ENCODE assay signal across 11 cellular contexts in the genomic region with DNA sequence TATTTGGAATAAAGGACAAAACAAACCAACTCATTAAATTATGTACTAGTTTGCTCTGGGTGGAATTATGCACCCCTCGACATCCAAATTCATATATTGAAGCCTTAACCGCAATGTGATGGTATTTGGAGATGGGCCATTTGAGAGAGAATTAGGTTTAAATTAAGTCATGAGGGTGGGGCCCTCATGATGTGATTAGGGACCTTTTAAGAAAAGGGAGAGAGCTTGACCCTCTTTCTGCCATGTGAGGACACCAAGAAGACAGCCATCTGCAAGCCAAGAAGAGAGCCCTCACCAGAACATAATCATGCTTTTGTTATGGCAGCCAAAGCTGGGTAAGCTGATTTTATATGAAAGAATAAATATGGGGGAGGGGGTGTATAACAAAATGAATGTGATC. TPM values are rescaled to one million over a fixed set of nuclear protein-coding genes. Genes with fewer than 3 reads are reported as not detected.
DNase-seq lines count a peak whose midpoint lies in the region; ATAC-seq, FAIRE-seq and TF ChIP-seq lines count a peak whose summit lies in the region.
"Had no signal": no experiment of that assay in that cellular context is flagged by ENCODE, and none has a peak within 500 bp of the region (broad histone marks: within the 10 kb centered on the region; RNA-seq: fewer than 3 reads in every experiment).

No MANE protein-coding gene starts in this region.

- no peak for DNase-seq in HCT116 (ENCODE audit: low read depth, low spot score)
- DNase-seq in activated T-helper 2 cell treated with anti-CD3 and anti-CD28 coated beads, Interferon-gamma antibody, Interleukin-2, Interleukin-4, amounts not matched to agents 10 μg/mL and 5 μg/mL and 100 μg/mL, durations not matched to agents 14 hours and 24 hours and 36 hours (ENCODE audit: low spot score), result no peak
- no peak for DNase-seq in memory B cell (ENCODE audit: low spot score in 2 of 2)
- DNase-seq in small intestine, result no peak
- DNase-seq: effector memory CD4-positive, alpha-beta T cell; left ventricle myocardium inferior; NCI-H526 treated with DMSO at 0.1 percent for 48 hours had no signal

- no TSS peak for BruUV-seq in HCT116 (replicated peaks; lab: Mats Ljungman, UMichigan)

- H3K9me3 Mint-ChIP-seq in activated T-helper 2 cell treated with anti-CD3 and anti-CD28 coated beads, Interferon-gamma antibody, Interleukin-2, Interleukin-4, amounts not matched to agents 10 μg/mL and 5 μg/mL and 100 μg/mL, durations not matched to agents 14 hours and 24 hours and 36 hours, result no peaks in the 10 kb centered on the region
- H3K9me3 Mint-ChIP-seq in memory B cell, result no peaks in the 10 kb centered on the region

- 90 to 98% (median 90%) methylated on average over 2 of the region's 2 CpGs for WGBS in small intestine, 3 donors

- no peaks in the 10 kb centered on the region for H3K9me2 ChIP-seq in HCT116 (ENCODE audit: insufficient read depth)

- H3K27ac ChIP-seq in BLaER1 (no peak overlapping the region), HCT116 (ENCODE audit: low read depth, low read length) (no peak overlapping the region), small intestine (ENCODE audit: low read depth in 1 of 2, low read length in 1 of 2) (no peak overlapping the region)
- H3K27ac ChIP-seq: left ventricle myocardium inferior had no signal

- CTCF ChIA-PET in HCT116 (lab: Charles Lee), result interaction anchor here (1.0 kb wide), 1 partner anchor 155 kb away, joined by 3 read pairs; no protein-coding TSS in a partner anchor

- no peak for TF ChIP-seq CTCF in HCT116 (IDR thresholded peaks at IDR 0.05 in 2 of 3, conservative IDR thresholded peaks at IDR 0.05 in 1 of 3; ENCODE audit: borderline replicate concordance in 1 of 3, insufficient read depth in 1 of 3, low read depth in 2 of 3, low read length in 2 of 3)

- intact Hi-C loops in HCT116 (cut with micrococcal nuclease), result no loop called here
- intact Hi-C loops in activated T-helper 2 cell treated with anti-CD3 and anti-CD28 coated beads, Interferon-gamma antibody, Interleukin-2, Interleukin-4, amounts not matched to agents 10 μg/mL and 5 μg/mL and 100 μg/mL, durations not matched to agents 14 hours and 24 hours and 36 hours (cut with micrococcal nuclease), result loop anchor here (1.0 to 10.0 kb wide), 7 partner anchors 16 to 1553 kb away; partner anchors contain the start of gene DNAJA2

- H3K4me3 ChIP-seq in BLaER1 (peak overlapping the region; percentile 98), HCT116 (replicated peaks in 1 of 2; ENCODE audit: low read depth in 1 of 2, low read length in 2 of 2) (no peak overlapping the region), small intestine (ENCODE audit: low read depth in 1 of 2, low read length in 2 of 2) (no peak overlapping the region)

- peak overlapping the region; percentile 98 for H3K4me3 Mint-ChIP-seq in activated T-helper 2 cell treated with anti-CD3 and anti-CD28 coated beads, Interferon-gamma antibody, Interleukin-2, Interleukin-4, amounts not matched to agents 10 μg/mL and 5 μg/mL and 100 μg/mL, durations not matched to agents 14 hours and 24 hours and 36 hours (ENCODE audit: low read depth)
- H3K4me3 Mint-ChIP-seq in memory B cell, result peak overlapping the region; percentile 67

- peak overlapping the region; percentile 98 for H3K9ac ChIP-seq in BLaER1
- no peak overlapping the region for H3K9ac ChIP-seq in HCT116 (ENCODE audit: low read length)

- peak overlapping the region; percentile 99 for H3K27ac Mint-ChIP-seq in activated T-helper 2 cell treated with anti-CD3 and anti-CD28 coated beads, Interferon-gamma antibody, Interleukin-2, Interleukin-4, amounts not matched to agents 10 μg/mL and 5 μg/mL and 100 μg/mL, durations not matched to agents 14 hours and 24 hours and 36 hours
- peak overlapping the region; percentile 51 for H3K27ac Mint-ChIP-seq in memory B cell

- no peak overlapping the region for H2AFZ ChIP-seq in HCT116 (ENCODE audit: low read depth, low read length, poor library complexity, severe bottlenecking)

- H4K20me1 ChIP-seq in BLaER1 (peaks cover 33% of the 10 kb centered on the region), HCT116 (ENCODE audit: insufficient read depth) (no peaks in the 10 kb centered on the region)

- H3K27me3 Mint-ChIP-seq in activated T-helper 2 cell treated with anti-CD3 and anti-CD28 coated beads, Interferon-gamma antibody, Interleukin-2, Interleukin-4, amounts not matched to agents 10 μg/mL and 5 μg/mL and 100 μg/mL, durations not matched to agents 14 hours and 24 hours and 36 hours (ENCODE audit: low read depth), result peaks cover 8% of the 10 kb centered on the region
- no peaks in the 10 kb centered on the region for H3K27me3 Mint-ChIP-seq in memory B cell

- H3K4me1 ChIP-seq in BLaER1 (peaks cover 35% of the 10 kb centered on the region), HCT116 (ENCODE audit: control insufficient read depth in 1 of 2, insufficient read depth in 2 of 2, low read length in 2 of 2) (peaks cover 3 to 14% of the 10 kb centered on the region in 2 experiments; a peak in 3 of 4 replicates), small intestine (ENCODE audit: control insufficient read depth in 2 of 2, insufficient read depth in 1 of 2, low read depth in 1 of 2, low read length in 1 of 2) (peaks cover 0 to 4% of the 10 kb centered on the region in 2 donors)

- ATAC-seq in HCT116, result no peak
- ATAC-seq in memory B cell (ENCODE audit: low read depth), result no peak
- ATAC-seq in GM18505 (IDR thresholded peaks at IDR 0.05; ENCODE audit: unreplicated experiment), result no peak
- ATAC-seq in GM21360 (IDR thresholded peaks at IDR 0.05; ENCODE audit: unreplicated experiment), result no peak
- no peak for ATAC-seq in HG03025 (IDR thresholded peaks at IDR 0.05; ENCODE audit: low FRiP score, unreplicated experiment)

- peaks cover 38% of the 10 kb centered on the region for H3K4me1 Mint-ChIP-seq in activated T-helper 2 cell treated with anti-CD3 and anti-CD28 coated beads, Interferon-gamma antibody, Interleukin-2, Interleukin-4, amounts not matched to agents 10 μg/mL and 5 μg/mL and 100 μg/mL, durations not matched to agents 14 hours and 24 hours and 36 hours (ENCODE audit: low read depth)
- peaks cover 18% of the 10 kb centered on the region for H3K4me1 Mint-ChIP-seq in memory B cell

- POLR2A ChIA-PET in HCT116 (lab: Charles Lee), result no interaction called here

- peaks cover 64% of the 10 kb centered on the region for H3K79me2 ChIP-seq in HCT116 (ENCODE audit: insufficient read depth, low read length)

- 0 out of 2 replicates have a peak, but pooled peaks cover 3% of the 10 kb centered on the region for H3K9me3 ChIP-seq in BLaER1
- H3K9me3 ChIP-seq in HCT116 (ENCODE audit: control insufficient read depth in 1 of 2, insufficient read depth in 1 of 2, low read depth in 1 of 2, low read length in 2 of 2), result no peaks in the 10 kb centered on the region
- no peaks in the 10 kb centered on the region for H3K9me3 ChIP-seq in small intestine (ENCODE audit: control insufficient read depth, low read depth)
- H3K9me3 ChIP-seq: left ventricle myocardium inferior had no signal

- TF ChIP-seq POLR2A in HCT116 (IDR thresholded peaks at IDR 0.05; ENCODE audit: borderline replicate concordance, extremely low read depth, insufficient read depth, insufficient read length), result no peak
- no peak for TF ChIP-seq POLR2A in GM18505 (IDR thresholded peaks at IDR 0.05; ENCODE audit: borderline replicate concordance, extremely low read depth, insufficient read depth, insufficient read length)

- peak overlapping the region; percentile 75 for H3K4me2 ChIP-seq in BLaER1
- H3K4me2 ChIP-seq in HCT116 (ENCODE audit: low read length), result peak overlapping the region; percentile 84

- RAD21 ChIA-PET in HCT116 (lab: Charles Lee; ENCODE audit: low non-redundant PET in 1 of 2, low total read pairs in 2 of 2, uncharacterized antibody in 2 of 2, unreplicated experiment in 2 of 2), result no interaction called here

- H3K36me3 ChIP-seq in BLaER1 (peaks cover under 1% of the 10 kb centered on the region; the same call in 1 of the 2 replicates), HCT116 (ENCODE audit: control insufficient read depth in 1 of 2, insufficient read depth in 2 of 2, low read length in 2 of 2) (no peaks in the 10 kb centered on the region), small intestine (ENCODE audit: control insufficient read depth in 2 of 2, insufficient read depth in 2 of 2, low read length in 2 of 2) (no peaks in the 10 kb centered on the region)
- H3K36me3 ChIP-seq: left ventricle myocardium inferior had no signal

- peaks cover 21% of the 10 kb centered on the region for H3K36me3 Mint-ChIP-seq in activated T-helper 2 cell treated with anti-CD3 and anti-CD28 coated beads, Interferon-gamma antibody, Interleukin-2, Interleukin-4, amounts not matched to agents 10 μg/mL and 5 μg/mL and 100 μg/mL, durations not matched to agents 14 hours and 24 hours and 36 hours (ENCODE audit: low read depth)
- H3K36me3 Mint-ChIP-seq in memory B cell, result peaks cover 5% of the 10 kb centered on the region

- no peak for TF ChIP-seq RAD21 in HCT116 (IDR thresholded peaks at IDR 0.05; ENCODE audit: low read depth)

- FAIRE-seq in small intestine (lab: Jason Lieb, UNC), result no peak

- H3K27me3 ChIP-seq in BLaER1, result no peaks in the 10 kb centered on the region
- no peaks in the 10 kb centered on the region for H3K27me3 ChIP-seq in HCT116 (ENCODE audit: insufficient read depth, low read length)
- H3K27me3 ChIP-seq in small intestine (ENCODE audit: control insufficient read depth in 2 of 2, insufficient read depth in 2 of 2, low read length in 2 of 2), result no peaks in the 10 kb centered on the region

TF ChIP-seq in HCT116, 20 proteins besides CTCF, POLR2A, EP300 and RAD21:
- no peak for TF ChIP-seq JUND (IDR thresholded peaks at IDR 0.05)

RNA-seq across cellular contexts. Expression of gene C16orf87, which starts 2.0 kb away (rescaled TPM):
- 10.2 TPM for total RNA-seq in HCT116 (2021; ENCODE audit: unreplicated experiment)
- polyA plus RNA-seq in HCT116 (2012), result 3.1 and 4.2 TPM in 2 replicates
- total RNA-seq in activated T-helper 2 cell treated with anti-CD3 and anti-CD28 coated beads, Interferon-gamma antibody, Interleukin-2, Interleukin-4, amounts not matched to agents 10 μg/mL and 5 μg/mL and 100 μg/mL, durations not matched to agents 14 hours and 24 hours and 36 hours, result 20.1 and 24.0 TPM in 2 replicates
- 10 to 100 TPM in 1 of 3 donors, 1 to 10 TPM in 2; 5.7 to 13.9 (median 9.5) TPM for polyA plus RNA-seq in small intestine

RNA-seq across cellular contexts. Expression of gene GPT2, which starts 55.2 kb away (rescaled TPM):
- total RNA-seq in HCT116 (2021; ENCODE audit: unreplicated experiment), result 50.6 TPM
- 70.5 and 73.4 TPM in 2 replicates for polyA plus RNA-seq in HCT116 (2012)
- total RNA-seq in activated T-helper 2 cell treated with anti-CD3 and anti-CD28 coated beads, Interferon-gamma antibody, Interleukin-2, Interleukin-4, amounts not matched to agents 10 μg/mL and 5 μg/mL and 100 μg/mL, durations not matched to agents 14 hours and 24 hours and 36 hours, result 12.9 and 13.5 TPM in 2 replicates
- polyA plus RNA-seq in small intestine, result 10 to 100 TPM in 1 of 3 donors, 1 to 10 TPM in 2; 2.2 to 25.4 (median 7.2) TPM
